ENCODE assay signal across 1 cellular context in genomic region chr1:212665241-212666115, GRCh38.
A peak's percentile ranks its signal among the peaks of the same experiment; 100 is the strongest.
TF ChIP-seq lines count a peak whose summit lies in the region.

No MANE protein-coding gene starts in this region.

TF ChIP-seq in K562, 482 proteins besides CTCF, POLR2A, EP300 and RAD21 (continued from another document and continues in another):
- no peak for TF ChIP-seq PBX2 (CRISPR knock-in tag; IDR thresholded peaks at IDR 0.05; ENCODE audit: low read depth)
- TF ChIP-seq PBX2 (tag; conservative IDR thresholded peaks at IDR 0.05; ENCODE audit: low read depth): no peak
- peak; percentile 95 for TF ChIP-seq PCBP1 (IDR thresholded peaks at IDR 0.05; ENCODE audit: low read depth, low read length, poor library complexity, severe bottlenecking)
- no peak for TF ChIP-seq ZNF444 (CRISPR knock-in tag; IDR thresholded peaks at IDR 0.05)
- peak; percentile 69 for TF ChIP-seq GABPB1 (CRISPR knock-in tag; IDR thresholded peaks at IDR 0.05)
- no peak for TF ChIP-seq NCOA4 (IDR thresholded peaks at IDR 0.05; ENCODE audit: partially characterized antibody)
- no peak for TF ChIP-seq ZNF316 (IDR thresholded peaks at IDR 0.05)
- no peak for TF ChIP-seq ZNF354B (CRISPR knock-in tag; IDR thresholded peaks at IDR 0.05)
- TF ChIP-seq SMAD3 (CRISPR knock-in tag; conservative IDR thresholded peaks at IDR 0.05): peak; percentile 46; the same call in 1 of the 2 replicates
- TF ChIP-seq, protein P1, sequence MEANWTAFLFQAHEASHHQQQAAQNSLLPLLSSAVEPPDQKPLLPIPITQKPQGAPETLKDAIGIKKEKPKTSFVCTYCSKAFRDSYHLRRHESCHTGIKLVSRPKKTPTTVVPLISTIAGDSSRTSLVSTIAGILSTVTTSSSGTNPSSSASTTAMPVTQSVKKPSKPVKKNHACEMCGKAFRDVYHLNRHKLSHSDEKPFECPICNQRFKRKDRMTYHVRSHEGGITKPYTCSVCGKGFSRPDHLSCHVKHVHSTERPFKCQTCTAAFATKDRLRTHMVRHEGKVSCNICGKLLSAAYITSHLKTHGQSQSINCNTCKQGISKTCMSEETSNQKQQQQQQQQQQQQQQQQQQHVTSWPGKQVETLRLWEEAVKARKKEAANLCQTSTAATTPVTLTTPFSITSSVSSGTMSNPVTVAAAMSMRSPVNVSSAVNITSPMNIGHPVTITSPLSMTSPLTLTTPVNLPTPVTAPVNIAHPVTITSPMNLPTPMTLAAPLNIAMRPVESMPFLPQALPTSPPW (CRISPR knock-in tag; IDR thresholded peaks at IDR 0.05): peak; percentile 92
- TF ChIP-seq EGR1 (conservative IDR thresholded peaks at IDR 0.05): no peak
- TF ChIP-seq ZZZ3 (IDR thresholded peaks at IDR 0.05): no peak
- no peak for TF ChIP-seq CBFA2T3 (IDR thresholded peaks at IDR 0.05)
- TF ChIP-seq RBM14 (IDR thresholded peaks at IDR 0.05; ENCODE audit: borderline replicate concordance, insufficient read depth, low read depth, low read length): no peak
- TF ChIP-seq POLR2B (IDR thresholded peaks at IDR 0.05; ENCODE audit: low read depth, partially characterized antibody): no peak
- no peak for TF ChIP-seq ZBTB40 (IDR thresholded peaks at IDR 0.05)
- no peak for TF ChIP-seq ZBTB40 (CRISPR knock-in tag; IDR thresholded peaks at IDR 0.05)
- no peak for TF ChIP-seq CHD4 (IDR thresholded peaks at IDR 0.05; ENCODE audit: insufficient read depth, insufficient replicate concordance, low read depth, low read length, poor library complexity, severe bottlenecking)
- no peak for TF ChIP-seq ZNF146 (CRISPR knock-in tag; IDR thresholded peaks at IDR 0.05; ENCODE audit: unreplicated experiment)
- TF ChIP-seq, protein P2, sequence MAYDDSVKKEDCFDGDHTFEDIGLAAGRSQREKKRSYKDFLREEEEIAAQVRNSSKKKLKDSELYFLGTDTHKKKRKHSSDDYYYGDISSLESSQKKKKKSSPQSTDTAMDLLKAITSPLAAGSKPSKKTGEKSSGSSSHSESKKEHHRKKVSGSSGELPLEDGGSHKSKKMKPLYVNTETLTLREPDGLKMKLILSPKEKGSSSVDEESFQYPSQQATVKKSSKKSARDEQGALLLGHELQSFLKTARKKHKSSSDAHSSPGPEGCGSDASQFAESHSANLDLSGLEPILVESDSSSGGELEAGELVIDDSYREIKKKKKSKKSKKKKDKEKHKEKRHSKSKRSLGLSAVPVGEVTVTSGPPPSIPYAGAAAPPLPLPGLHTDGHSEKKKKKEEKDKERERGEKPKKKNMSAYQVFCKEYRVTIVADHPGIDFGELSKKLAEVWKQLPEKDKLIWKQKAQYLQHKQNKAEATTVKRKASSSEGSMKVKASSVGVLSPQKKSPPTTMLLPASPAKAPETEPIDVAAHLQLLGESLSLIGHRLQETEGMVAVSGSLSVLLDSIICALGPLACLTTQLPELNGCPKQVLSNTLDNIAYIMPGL (CRISPR knock-in tag; IDR thresholded peaks at IDR 0.05): peak; percentile 74; the same call in 1 of the 2 replicates
- TF ChIP-seq RCOR1 (IDR thresholded peaks at IDR 0.05; ENCODE audit: borderline replicate concordance in 1 of 2, low read depth in 2 of 2, low read length in 2 of 2): peak in 1 of 2 experiments; percentile 55; a peak in 1 of 4 replicates
- no peak for TF ChIP-seq RNF2 (IDR thresholded peaks at IDR 0.05)
- TF ChIP-seq ASH1L (IDR thresholded peaks at IDR 0.05; ENCODE audit: borderline replicate concordance, low read depth, partially characterized antibody): no peak
- peak; percentile 72; the same call in 1 of the 2 replicates for TF ChIP-seq HDAC2 (IDR thresholded peaks at IDR 0.05)
- no peak for TF ChIP-seq RFX1 (IDR thresholded peaks at IDR 0.05)
- TF ChIP-seq ZBTB11 (CRISPR knock-in tag; IDR thresholded peaks at IDR 0.05): no peak
- no peak for TF ChIP-seq ZNF699 (CRISPR knock-in tag; IDR thresholded peaks at IDR 0.05; ENCODE audit: insufficient replicate concordance)
- TF ChIP-seq TAF7 (tag; IDR thresholded peaks at IDR 0.05): no peak
- TF ChIP-seq GTF2A2 (tag; IDR thresholded peaks at IDR 0.05): no peak
- no peak for TF ChIP-seq TRIM25 (IDR thresholded peaks at IDR 0.05; ENCODE audit: borderline replicate concordance)
- no peak for TF ChIP-seq ZNF143 (CRISPR knock-in tag; IDR thresholded peaks at IDR 0.05)
- TF ChIP-seq, protein P3, sequence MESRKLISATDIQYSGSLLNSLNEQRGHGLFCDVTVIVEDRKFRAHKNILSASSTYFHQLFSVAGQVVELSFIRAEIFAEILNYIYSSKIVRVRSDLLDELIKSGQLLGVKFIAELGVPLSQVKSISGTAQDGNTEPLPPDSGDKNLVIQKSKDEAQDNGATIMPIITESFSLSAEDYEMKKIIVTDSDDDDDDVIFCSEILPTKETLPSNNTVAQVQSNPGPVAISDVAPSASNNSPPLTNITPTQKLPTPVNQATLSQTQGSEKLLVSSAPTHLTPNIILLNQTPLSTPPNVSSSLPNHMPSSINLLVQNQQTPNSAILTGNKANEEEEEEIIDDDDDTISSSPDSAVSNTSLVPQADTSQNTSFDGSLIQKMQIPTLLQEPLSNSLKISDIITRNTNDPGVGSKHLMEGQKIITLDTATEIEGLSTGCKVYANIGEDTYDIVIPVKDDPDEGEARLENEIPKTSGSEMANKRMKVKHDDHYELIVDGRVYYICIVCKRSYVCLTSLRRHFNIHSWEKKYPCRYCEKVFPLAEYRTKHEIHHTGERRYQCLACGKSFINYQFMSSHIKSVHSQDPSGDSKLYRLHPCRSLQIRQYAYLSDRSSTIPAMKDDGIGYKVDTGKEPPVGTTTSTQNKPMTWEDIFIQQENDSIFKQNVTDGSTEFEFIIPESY (CRISPR knock-in tag; IDR thresholded peaks at IDR 0.05): no peak
- no peak for TF ChIP-seq GATAD2B (IDR thresholded peaks at IDR 0.05; ENCODE audit: borderline replicate concordance)
- no peak for TF ChIP-seq TCFL5 (CRISPR knock-in tag; conservative IDR thresholded peaks at IDR 0.05)
- no peak for TF ChIP-seq WHSC1 (IDR thresholded peaks at IDR 0.05; ENCODE audit: low read length)
- TF ChIP-seq ZFP36 (IDR thresholded peaks at IDR 0.05; ENCODE audit: low read depth, low read length, partially characterized antibody): no peak
